11 cellular contexts compared by ENCODE assay signal in the genomic region with DNA sequence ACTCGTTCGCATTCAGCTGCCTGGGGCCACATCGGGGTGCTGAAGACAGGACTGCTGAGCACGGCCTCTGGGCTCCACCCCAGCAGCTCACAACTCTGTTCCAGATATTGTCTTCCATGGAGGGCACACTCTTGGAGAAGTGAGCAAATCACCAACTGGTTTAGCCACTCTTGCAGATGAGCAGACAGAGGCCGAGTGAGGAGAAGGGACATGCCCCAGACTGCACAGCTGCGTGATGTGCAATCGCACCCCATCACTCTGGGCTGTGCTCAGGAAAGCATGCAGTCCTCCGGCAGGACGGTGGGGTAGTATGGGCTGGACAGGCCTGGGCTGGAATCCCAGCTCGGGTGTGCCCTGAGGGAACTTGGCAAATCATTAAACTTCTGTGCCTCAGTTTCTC.
A peak's percentile ranks its signal among the peaks of the same experiment; 100 is the strongest.
DNase-seq lines count a peak whose midpoint lies in the region; ATAC-seq, FAIRE-seq and TF ChIP-seq lines count a peak whose summit lies in the region.
"Had no signal": no experiment of that assay in that cellular context is flagged by ENCODE, and none has a peak within 500 bp of the region (broad histone marks: within the 10 kb centered on the region; RNA-seq: fewer than 3 reads in every experiment).

No MANE protein-coding gene starts in this region.

- in situ Hi-C loops in HepG2 (cut with HindIII; ENCODE audit: extremely low pct_ligation_motif_present, low pct_unique_long_range_greater_than_20kb): no loop called here

- H3K4me2 ChIP-seq in HepG2 (ENCODE audit: low read depth, low read length): no peak overlapping the region
- H3K4me2 ChIP-seq in hepatocyte: no peak overlapping the region
- H3K4me2 ChIP-seq: A549 had no signal

- ATAC-seq in right lobe of liver (peak in 3 of 4 donors; percentile 1 to 21 (median 7)), HepG2 (no peak), sciatic nerve (peak; percentile 23), HG03097 (IDR thresholded peaks at IDR 0.05; ENCODE audit: low FRiP score, unreplicated experiment) (no peak)

- H3K36me3 ChIP-seq in right lobe of liver: no peaks in the 10 kb centered on the region
- H3K36me3 ChIP-seq in HepG2 (replicated peaks in 1 of 2; ENCODE audit: control insufficient read depth in 1 of 2, insufficient read depth in 2 of 2, low read length in 2 of 2): peaks cover 0 to 3% of the 10 kb centered on the region in 2 experiments; a peak in 2 of 5 replicates
- peaks cover 0 to 16% (median 9%) of the 10 kb centered on the region in 3 donors for H3K36me3 ChIP-seq in esophagus squamous epithelium
- no peaks in the 10 kb centered on the region for H3K36me3 ChIP-seq in hepatocyte (replicated peaks; ENCODE audit: insufficient read depth, low read depth)
- H3K36me3 ChIP-seq: adrenal gland, HAP-1 had no signal

- no peak for TF ChIP-seq EP300 in HepG2 (IDR thresholded peaks at IDR 0.05; ENCODE audit: low read depth in 2 of 2, low read length in 2 of 2)
- no peak for TF ChIP-seq EP300 in HepG2 (CRISPR knock-in tag; IDR thresholded peaks at IDR 0.05; ENCODE audit: borderline replicate concordance)

- TF ChIP-seq RAD21 in HepG2 (CRISPR knock-in tag; IDR thresholded peaks at IDR 0.05): no peak

- CTCF ChIA-PET in HepG2 (lab: Yijun Ruan, JAX; ENCODE audit: low intra/inter-chr PET ratio, low total read pairs): interaction anchor here (0.9 to 1.5 kb wide), 2 partner anchors 109 to 113 kb away, joined by 3 to 7 read pairs; no protein-coding TSS in a partner anchor

- TF ChIP-seq POLR2A in right lobe of liver (IDR thresholded peaks at IDR 0.05): no peak
- no peak for TF ChIP-seq POLR2A in HepG2 (IDR thresholded peaks at IDR 0.05; ENCODE audit: insufficient read depth in 1 of 2, low read depth in 2 of 2, low read length in 2 of 2)
- no peak for TF ChIP-seq POLR2A in esophagus squamous epithelium (IDR thresholded peaks at IDR 0.05)

- H3K27me3 ChIP-seq in right lobe of liver (no peaks in the 10 kb centered on the region), HepG2 (ENCODE audit: control insufficient read depth in 1 of 2, insufficient read depth in 2 of 2, low read length in 2 of 2) (no peaks in the 10 kb centered on the region), esophagus squamous epithelium (no peaks in the 10 kb centered on the region), hepatocyte (no peaks in the 10 kb centered on the region)
- H3K27me3 ChIP-seq: adrenal gland had no signal

- POLR2A ChIA-PET in HepG2 (lab: Yijun Ruan, JAX): no interaction called here

- no peak overlapping the region for H2AFZ ChIP-seq in HepG2 (ENCODE audit: low read length)
- no peak overlapping the region for H2AFZ ChIP-seq in hepatocyte

- H3K27ac ChIP-seq in right lobe of liver (peak overlapping the region in 1 of 3 donors; percentile 18), HepG2 (ENCODE audit: extremely low read length, insufficient read depth, low read length) (no peak overlapping the region), esophagus squamous epithelium (peak overlapping the region; percentile 75 to 83 (median 77)), hepatocyte (no peak overlapping the region)
- H3K27ac ChIP-seq: A549 had no signal

- H3K4me1 ChIP-seq in right lobe of liver (peaks cover 0 to 4% (median 2%) of the 10 kb centered on the region in 4 donors), HepG2 (ENCODE audit: insufficient read depth, low read length) (no peaks in the 10 kb centered on the region), esophagus squamous epithelium (peaks cover 35 to 72% (median 43%) of the 10 kb centered on the region in 3 donors), hepatocyte (ENCODE audit: insufficient read depth) (peaks cover under 1% of the 10 kb centered on the region)
- H3K4me1 ChIP-seq: HAP-1 had no signal

- H3K4me3 ChIP-seq in right lobe of liver (no peak overlapping the region), HepG2 (replicated peaks in 1 of 3; ENCODE audit: insufficient read depth in 1 of 3, low read depth in 2 of 3, low read length in 3 of 3) (no peak overlapping the region), esophagus squamous epithelium (peak overlapping the region in 1 of 4 donors; percentile 24), hepatocyte (no peak overlapping the region)
- H3K4me3 ChIP-seq: A549, adrenal gland, HAP-1 had no signal

- H3K9me2 ChIP-seq in hepatocyte (replicated peaks; ENCODE audit: insufficient read depth): no peaks in the 10 kb centered on the region

- intact Hi-C loops in right lobe of liver (cut with DNase I): no loop called here
- intact Hi-C loops in HepG2 (cut with micrococcal nuclease; ENCODE audit: unreplicated experiment): loop anchor here (1.0 kb wide), 2 partner anchors 39 to 109 kb away; no protein-coding TSS in a partner anchor
- intact Hi-C loops in esophagus squamous epithelium (cut with DNase I): no loop called here
- intact Hi-C loops in sciatic nerve (cut with DNase I): no loop called here

- H3K9me3 ChIP-seq in right lobe of liver: no peaks in the 10 kb centered on the region
- no peaks in the 10 kb centered on the region for H3K9me3 ChIP-seq in HepG2 (ENCODE audit: low read length)
- no peaks in the 10 kb centered on the region for H3K9me3 ChIP-seq in esophagus squamous epithelium
- no peaks in the 10 kb centered on the region for H3K9me3 ChIP-seq in hepatocyte (ENCODE audit: low read depth)
- H3K9me3 ChIP-seq: A549, adrenal gland, HAP-1 had no signal

- H3K9ac ChIP-seq in HepG2 (ENCODE audit: insufficient read depth, low read depth, low read length): no peak overlapping the region

- H4K20me1 ChIP-seq in HepG2 (ENCODE audit: insufficient read depth, low read length) (no peaks in the 10 kb centered on the region), hepatocyte (ENCODE audit: insufficient read depth, poor library complexity, severe bottlenecking) (peaks cover 4% of the 10 kb centered on the region)

- TF ChIP-seq CTCF in right lobe of liver (IDR thresholded peaks at IDR 0.05): no peak
- TF ChIP-seq CTCF in HepG2 (CRISPR knock-in tag; IDR thresholded peaks at IDR 0.05): no peak
- TF ChIP-seq CTCF in esophagus squamous epithelium (IDR thresholded peaks at IDR 0.05): no peak
- TF ChIP-seq CTCF in hepatocyte (IDR thresholded peaks at IDR 0.05; ENCODE audit: poor library complexity): no peak

- 84% methylated on average over 5 of the region's 10 CpGs for WGBS in right lobe of liver (ENCODE audit: insufficient coverage, low coverage, low lambda C conversion rate, missing lambda C conversion rate)
- 97% methylated on average over 6 of the region's 10 CpGs for WGBS in HepG2 (ENCODE audit: low lambda C conversion rate)
- WGBS in esophagus squamous epithelium, 2 donors: 61 to 68% methylated on average over 3 to 4 of the region's 10 CpGs
- WGBS in hepatocyte (ENCODE audit: low lambda C conversion rate, missing lambda C conversion rate): 91% methylated on average over 10 of the region's 10 CpGs

- FAIRE-seq in HepG2 (lab: Jason Lieb, UNC): no peak
- FAIRE-seq: A549 had no signal

- H3K79me2 ChIP-seq in HepG2 (ENCODE audit: insufficient read depth, low read length) (no peaks in the 10 kb centered on the region), hepatocyte (peaks cover 18% of the 10 kb centered on the region)

- DNase-seq in right lobe of liver (no peak), HepG2 (ENCODE audit: low spot score) (no peak), esophagus squamous epithelium (lab: John Stamatoyannopoulos, UW) (no peak), sciatic nerve (ENCODE audit: low spot score) (no peak), hepatocyte (ENCODE audit: low spot score) (no peak), HCEC 1CT (no peak), NOMO-1 treated with DMSO at 0.1 percent for 48 hours (lab: John Stamatoyannopoulos, UW; ENCODE audit: unreplicated experiment) (no peak)

- BruUV-seq in HepG2 (replicated peaks; lab: Mats Ljungman, UMichigan): no TSS peak

TF ChIP-seq in HepG2, 621 proteins besides CTCF, POLR2A, EP300 and RAD21:
- TF ChIP-seq TBX2 (CRISPR knock-in tag; IDR thresholded peaks at IDR 0.05; ENCODE audit: borderline replicate concordance) (no peak), ZNF607 (CRISPR knock-in tag; IDR thresholded peaks at IDR 0.05; ENCODE audit: borderline replicate concordance) (no peak), HOXA3 (CRISPR knock-in tag; IDR thresholded peaks at IDR 0.05) (no peak), RFX3 (CRISPR knock-in tag; IDR thresholded peaks at IDR 0.05) (no peak), ZNF33B (CRISPR knock-in tag; IDR thresholded peaks at IDR 0.05) (no peak), KLF11 (CRISPR knock-in tag; IDR thresholded peaks at IDR 0.05) (no peak)
- TF ChIP-seq, protein P1, sequence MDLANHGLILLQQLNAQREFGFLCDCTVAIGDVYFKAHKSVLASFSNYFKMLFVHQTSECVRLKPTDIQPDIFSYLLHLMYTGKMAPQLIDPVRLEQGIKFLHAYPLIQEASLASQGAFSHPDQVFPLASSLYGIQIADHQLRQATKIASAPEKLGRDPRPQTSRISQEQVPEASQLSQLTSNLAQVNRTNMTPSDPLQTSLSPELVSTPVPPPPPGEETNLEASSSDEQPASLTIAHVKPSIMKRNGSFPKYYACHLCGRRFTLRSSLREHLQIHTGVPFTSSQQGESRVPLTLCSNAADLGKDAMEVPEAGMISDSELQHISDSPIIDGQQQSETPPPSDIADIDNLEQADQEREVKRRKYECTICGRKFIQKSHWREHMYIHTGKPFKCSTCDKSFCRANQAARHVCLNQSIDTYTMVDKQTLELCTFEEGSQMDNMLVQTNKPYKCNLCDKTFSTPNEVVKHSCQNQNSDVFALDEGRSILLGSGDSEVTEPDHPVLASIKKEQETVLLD (CRISPR knock-in tag; IDR thresholded peaks at IDR 0.05; ENCODE audit: low read depth): no peak
TF ChIP-seq in HepG2: peak in this region for 0.

Comparison
In these comparisons a context has a peak if more than half of its experiments do, and no peak if none do; other contexts are left out.
1. ATAC-seq: peak in right lobe of liver (3 of 4) and sciatic nerve (single experiment); none in HepG2 (single experiment) and HG03097 (single experiment).
2. H3K27ac ChIP-seq: peak in esophagus squamous epithelium (4 of 4); none in HepG2 (single experiment) and hepatocyte (single experiment).